23 cellular contexts compared by ENCODE assay signal in genomic region chr20:45765980-45766379, GRCh38. TPM values are rescaled to one million over a fixed set of nuclear protein-coding genes. Genes with fewer than 3 reads are reported as not detected.
A peak's percentile ranks its signal among the peaks of the same experiment; 100 is the strongest.
DNase-seq lines count a peak whose midpoint lies in the region; ATAC-seq and TF ChIP-seq lines count a peak whose summit lies in the region.
"Had no signal": no experiment of that assay in that cellular context is flagged by ENCODE, and none has a peak within 500 bp of the region (broad histone marks: within the 10 kb centered on the region; RNA-seq: fewer than 3 reads in every experiment).

No MANE protein-coding gene starts in this region.

- H3K27ac Mint-ChIP-seq in endodermal cell = peak overlapping the region; percentile 86
- H3K27ac Mint-ChIP-seq in memory B cell = no peak overlapping the region
- no peak overlapping the region for H3K27ac Mint-ChIP-seq in HFFc6
- H3K27ac Mint-ChIP-seq: T-cell had no signal

- no peaks in the 10 kb centered on the region for H3K36me3 ChIP-seq in BLaER1 treated with 17β-estradiol and CSF1 and Interleukin-3, amounts not matched to agents 10 nM and 100 nM
- H3K36me3 ChIP-seq in HUES64 (ENCODE audit: insufficient read depth, low read length) = no peaks in the 10 kb centered on the region
- H3K36me3 ChIP-seq in endodermal cell (ENCODE audit: control insufficient read depth, insufficient read depth, low read length) = no peaks in the 10 kb centered on the region
- H3K36me3 ChIP-seq: HAP-1 had no signal

- H4K20me1 ChIP-seq in BLaER1 treated with 17β-estradiol and CSF1 and Interleukin-3, amounts not matched to agents 10 nM and 100 nM = no peaks in the 10 kb centered on the region

- no peak for TF ChIP-seq CTCF in endodermal cell (conservative IDR thresholded peaks at IDR 0.05)
- no peak for TF ChIP-seq CTCF in HFFc6 (IDR thresholded peaks at IDR 0.05)

- H3K27ac ChIP-seq in BLaER1 treated with 17β-estradiol and CSF1 and Interleukin-3, amounts not matched to agents 10 nM and 100 nM = peak overlapping the region in 1 of 11 experiments; percentile 13; a peak in 1 of 22 replicates
- H3K27ac ChIP-seq in HUES64 (ENCODE audit: low read depth, low read length) = peak overlapping the region; percentile 97
- H3K27ac ChIP-seq in endodermal cell (ENCODE audit: low read depth, low read length) = no peak overlapping the region
- H3K27ac ChIP-seq: C4-2B, PC-9 had no signal

- H3K9ac ChIP-seq in BLaER1 treated with 17β-estradiol and CSF1 and Interleukin-3, amounts not matched to agents 10 nM and 100 nM = no peak overlapping the region
- peak overlapping the region; percentile 71 for H3K9ac ChIP-seq in HUES64 (ENCODE audit: low read depth, low read length)
- no peak overlapping the region for H3K9ac ChIP-seq in endodermal cell (ENCODE audit: extremely low read depth, low read length, poor library complexity, severe bottlenecking)

- 56% methylated on average over 3 of the region's 3 CpGs for WGBS in HUES64
- 66 to 100% methylated on average over 2 to 3 of the region's 3 CpGs for WGBS in endodermal cell (ENCODE audit: insufficient coverage in 1 of 2, insufficient read length in 1 of 2), 2 experiments

- H3K27me3 ChIP-seq in BLaER1 treated with 17β-estradiol and CSF1 and Interleukin-3, amounts not matched to agents 10 nM and 100 nM = no peaks in the 10 kb centered on the region
- no peaks in the 10 kb centered on the region for H3K27me3 ChIP-seq in HUES64 (ENCODE audit: insufficient read depth, low read length)
- no peaks in the 10 kb centered on the region for H3K27me3 ChIP-seq in endodermal cell (ENCODE audit: control insufficient read depth, insufficient read depth, low read length, poor library complexity, severe bottlenecking)

- H3K9me3 Mint-ChIP-seq in endodermal cell (no peaks in the 10 kb centered on the region), memory B cell (no peaks in the 10 kb centered on the region), HFFc6 (no peaks in the 10 kb centered on the region)
- H3K9me3 Mint-ChIP-seq: T-cell had no signal

- H3K4me1 Mint-ChIP-seq in endodermal cell (peaks cover 31% of the 10 kb centered on the region), memory B cell (peaks cover 7% of the 10 kb centered on the region), HFFc6 (ENCODE audit: low read depth) (peaks cover 2% of the 10 kb centered on the region; the same call in 1 of the 2 replicates)

- DNase-seq in endodermal cell (peak; percentile 64), memory B cell (ENCODE audit: low spot score in 2 of 2) (no peak), NOMO-1 treated with dmso at 0.1 percent for 144 hours (lab: John Stamatoyannopoulos, UW; ENCODE audit: unreplicated experiment) (no peak), SW480 (ENCODE audit: low spot score) (no peak), HFFc6 (no peak)
- DNase-seq in stimulated activated CD4-positive, alpha-beta T cell treated with anti-CD3 and anti-CD28 coated beads, Interleukin-4, amount 100 ng/mL, for 4 hours = no peak
- DNase-seq: GF-D8; KG1; NCI-H1092; NCI-H146; NCI-H2081; NCI-H2227 treated with DMSO at 0.1 percent for 48 hours; NCI-H526 treated with DMSO at 0.1 percent for 48 hours; NK-92 treated with Interleukin-12 subunit alpha and Interleukin-12 subunit beta, amount 100 ng/mL, for 24 hours; PC-9; T-cell had no signal

- H3K36me3 Mint-ChIP-seq in endodermal cell (ENCODE audit: low read depth) (peaks cover 4% of the 10 kb centered on the region), memory B cell (no peaks in the 10 kb centered on the region), HFFc6 (ENCODE audit: low read depth) (no peaks in the 10 kb centered on the region)
- H3K36me3 Mint-ChIP-seq: T-cell had no signal

- ATAC-seq in memory B cell (ENCODE audit: low read depth) = peak; percentile 42
- ATAC-seq: HepG2, T-cell had no signal

- peaks cover 11 to 23% (median 16%) of the 10 kb centered on the region in 10 experiments; a peak in 19 of 20 replicates for H3K4me1 ChIP-seq in BLaER1 treated with 17β-estradiol and CSF1 and Interleukin-3, amounts not matched to agents 10 nM and 100 nM
- peaks cover 38% of the 10 kb centered on the region for H3K4me1 ChIP-seq in HUES64 (ENCODE audit: insufficient read depth, low read length)
- H3K4me1 ChIP-seq in endodermal cell (ENCODE audit: control insufficient read depth, insufficient read depth, low read length) = no peaks in the 10 kb centered on the region
- H3K4me1 ChIP-seq: HAP-1 had no signal

- H3K4me3 ChIP-seq in BLaER1 treated with 17β-estradiol and CSF1 and Interleukin-3, amounts not matched to agents 10 nM and 100 nM = no peak overlapping the region
- H3K4me3 ChIP-seq in HUES64 (ENCODE audit: low read length) (no peak overlapping the region), endodermal cell (ENCODE audit: low read length) (no peak overlapping the region)
- H3K4me3 ChIP-seq: HAP-1, PC-9 had no signal

- peak overlapping the region; percentile 30 to 75 (median 64) for H3K4me2 ChIP-seq in BLaER1 treated with 17β-estradiol and CSF1 and Interleukin-3, amounts not matched to agents 10 nM and 100 nM
- H3K4me2 ChIP-seq: PC-9 had no signal

- no peaks in the 10 kb centered on the region for H3K27me3 Mint-ChIP-seq in endodermal cell (ENCODE audit: insufficient read depth)
- H3K27me3 Mint-ChIP-seq in memory B cell = peaks cover 3% of the 10 kb centered on the region
- H3K27me3 Mint-ChIP-seq in HFFc6 (ENCODE audit: insufficient read depth) = peaks cover 18% of the 10 kb centered on the region

- H3K4me3 Mint-ChIP-seq in endodermal cell = no peak overlapping the region
- no peak overlapping the region for H3K4me3 Mint-ChIP-seq in memory B cell
- H3K4me3 Mint-ChIP-seq in HFFc6 = no peak overlapping the region
- H3K4me3 Mint-ChIP-seq: T-cell had no signal

- H3K9me3 ChIP-seq in BLaER1 treated with 17β-estradiol and CSF1 and Interleukin-3, amounts not matched to agents 10 nM and 100 nM (replicated peaks in 1 of 11) = no peaks in the 10 kb centered on the region; a peak in 1 of 22 replicates
- H3K9me3 ChIP-seq in HUES64 (ENCODE audit: insufficient read depth, low read depth, low read length) = peaks cover under 1% of the 10 kb centered on the region
- peaks cover 15% of the 10 kb centered on the region for H3K9me3 ChIP-seq in endodermal cell (ENCODE audit: control insufficient read depth, low read length)
- H3K9me3 ChIP-seq: HAP-1 had no signal

RNA-seq across cellular contexts. Expression of gene WFDC3, which starts 25.7 kb away (rescaled TPM):
- polyA plus RNA-seq in HUES64 (2013, experiment 1 of 2) = not detected
- not detected for polyA plus RNA-seq in HUES64 (2013, experiment 2 of 2)
- under 1 TPM in 1 of 2 donors, not detected in 1; 0.66 TPM for total RNA-seq in endodermal cell
- polyA plus RNA-seq in endodermal cell (2013, experiment 1 of 2) = not detected
- not detected for polyA plus RNA-seq in endodermal cell (2013, experiment 2 of 2)
- total RNA-seq in HFFc6 (2021; fragmentation: NEBNext Ultra II Directional; extraction: Animal tissue kit (Norgen Biotek cat#: 25700)) = under 1 TPM in 1 of 6 experiments, not detected in 5; 0.43 TPM
- total RNA-seq: M059J, T-cell had no signal
- polyA plus RNA-seq: HepG2 had no signal

RNA-seq across cellular contexts. Expression of gene DNTTIP1, which starts 25.8 kb away (rescaled TPM):
- polyA plus RNA-seq in HUES64 (2013, experiment 1 of 2) = 38.8 TPM
- polyA plus RNA-seq in HUES64 (2013, experiment 2 of 2) = 39.9 TPM
- 10 to 100 TPM; 31.5 to 36.1 TPM for total RNA-seq in endodermal cell
- polyA plus RNA-seq in endodermal cell (2013, experiment 1 of 2) = 46.4 TPM
- polyA plus RNA-seq in endodermal cell (2013, experiment 2 of 2) = 43.3 TPM
- 10 to 100 TPM; 23.2 to 27.1 (median 25.8) TPM for total RNA-seq in HFFc6 (2021; fragmentation: NEBNext Ultra II Directional; extraction: Animal tissue kit (Norgen Biotek cat#: 25700))

RNA-seq across cellular contexts. Expression of gene SPINT4, which starts 43.8 kb away (rescaled TPM):
- polyA plus RNA-seq in HUES64 (2013, experiment 1 of 2) = not detected
- polyA plus RNA-seq in HUES64 (2013, experiment 2 of 2) = not detected
- total RNA-seq in endodermal cell = not detected
- polyA plus RNA-seq in endodermal cell (2013, experiment 1 of 2) = not detected
- polyA plus RNA-seq in endodermal cell (2013, experiment 2 of 2) = not detected
- total RNA-seq in HFFc6 (2021; fragmentation: NEBNext Ultra II Directional; extraction: Animal tissue kit (Norgen Biotek cat#: 25700)) = not detected
- total RNA-seq: HepG2, M059J, PC-9, SK-MEL-5, T-cell had no signal
- polyA plus RNA-seq: HepG2 had no signal

RNA-seq across cellular contexts. Expression of gene UBE2C, which starts 46.5 kb away (rescaled TPM):
- 229 TPM for polyA plus RNA-seq in HUES64 (2013, experiment 1 of 2)
- polyA plus RNA-seq in HUES64 (2013, experiment 2 of 2) = 266 TPM
- 100 to 1,000 TPM; 139 to 216 TPM for total RNA-seq in endodermal cell
- 322 TPM for polyA plus RNA-seq in endodermal cell (2013, experiment 1 of 2)
- polyA plus RNA-seq in endodermal cell (2013, experiment 2 of 2) = 323 TPM
- 100 to 1,000 TPM in 1 of 6 experiments, 10 to 100 TPM in 5; 42.6 to 101 (median 91.3) TPM for total RNA-seq in HFFc6 (2021; fragmentation: NEBNext Ultra II Directional; extraction: Animal tissue kit (Norgen Biotek cat#: 25700))
